Comparison of ENCODE assay signal across 1 cellular context in the genomic region with DNA sequence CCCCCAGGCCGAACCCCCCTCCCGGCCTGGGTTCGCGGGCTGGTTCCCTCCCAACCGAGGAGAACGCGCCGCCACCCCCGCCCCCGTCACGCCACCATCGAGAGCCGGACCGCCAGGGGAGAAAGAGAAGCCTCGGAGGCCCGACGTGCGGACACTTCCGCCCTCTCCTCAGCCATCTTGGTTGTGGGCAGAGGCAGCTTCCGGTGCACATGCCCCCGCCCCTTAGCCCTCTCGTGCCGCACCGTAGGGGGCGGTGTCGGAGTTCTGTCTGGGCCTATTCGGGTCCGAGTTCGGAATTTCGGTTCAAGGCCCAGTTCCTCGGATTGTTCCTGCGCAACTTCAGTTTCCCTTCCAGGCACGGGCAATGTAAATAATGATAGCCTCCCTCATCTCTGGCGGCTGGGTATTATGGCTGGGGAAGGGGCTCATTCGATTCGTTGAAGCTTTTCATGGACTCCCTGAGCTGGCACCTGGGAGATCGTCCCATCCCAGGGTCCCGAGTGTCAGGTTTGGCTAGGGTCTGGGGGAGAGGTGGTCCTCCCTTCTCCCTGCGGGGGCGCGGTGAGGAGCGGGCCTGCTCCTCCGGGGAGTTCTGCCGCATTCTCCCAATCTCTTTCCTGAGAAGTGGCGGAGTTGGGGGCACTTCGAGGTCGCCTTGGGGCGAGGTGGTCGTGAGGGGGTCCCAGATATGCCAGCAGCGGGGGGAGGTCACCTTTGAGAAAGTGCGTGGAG.
TF ChIP-seq lines count a peak whose summit lies in the region.

TSS of gene IER2 (plus strand) at position 225 of the 732 bp plus-strand sequence. CDS start 2,776 bp downstream, outside the sequence.
TSS of gene STX10 (minus strand) at position 189 of the 732 bp plus-strand sequence. CDS start 202 bp downstream, outside the sequence.

TF ChIP-seq in GM12878, 131 proteins besides CTCF, POLR2A, EP300 and RAD21 (continued from another document and continues in another):
- TF ChIP-seq PKNOX1 (IDR thresholded peaks at IDR 0.05) (peak; percentile 28), SRF (IDR thresholded peaks at IDR 0.05; ENCODE audit: low read depth in 2 of 2, low read length in 2 of 2) (0 out of 4 replicates have a peak, but pooled peaks have one; percentile 21 to 33), CBX5 (IDR thresholded peaks at IDR 0.05; ENCODE audit: low read depth) (no peak), E4F1 (IDR thresholded peaks at IDR 0.05; ENCODE audit: borderline replicate concordance, partially characterized antibody) (peak; percentile 50), TCF7 (IDR thresholded peaks at IDR 0.05; ENCODE audit: borderline replicate concordance) (no peak), KDM1A (IDR thresholded peaks at IDR 0.05; ENCODE audit: borderline replicate concordance) (no peak), ZNF592 (IDR thresholded peaks at IDR 0.05) (no peak), CREM (IDR thresholded peaks at IDR 0.05; ENCODE audit: low read depth) (peak; percentile 86), JUNB (IDR thresholded peaks at IDR 0.05) (no peak), CBX3 (IDR thresholded peaks at IDR 0.05; ENCODE audit: borderline replicate concordance, low read depth) (no peak), NFXL1 (IDR thresholded peaks at IDR 0.05; ENCODE audit: borderline replicate concordance) (no peak), NRF1 (conservative IDR thresholded peaks at IDR 0.05; ENCODE audit: low read depth, low read length) (no peak), FOXK2 (IDR thresholded peaks at IDR 0.05) (no peak), NFIC (IDR thresholded peaks at IDR 0.05; ENCODE audit: low read depth, low read length) (no peak), KLF5 (IDR thresholded peaks at IDR 0.05; ENCODE audit: partially characterized antibody) (no peak), TCF12 (IDR thresholded peaks at IDR 0.05; ENCODE audit: low read depth, low read length) (0 out of 2 replicates have a peak, but pooled peaks have one; percentile 17)
- TF ChIP-seq, protein P1, sequence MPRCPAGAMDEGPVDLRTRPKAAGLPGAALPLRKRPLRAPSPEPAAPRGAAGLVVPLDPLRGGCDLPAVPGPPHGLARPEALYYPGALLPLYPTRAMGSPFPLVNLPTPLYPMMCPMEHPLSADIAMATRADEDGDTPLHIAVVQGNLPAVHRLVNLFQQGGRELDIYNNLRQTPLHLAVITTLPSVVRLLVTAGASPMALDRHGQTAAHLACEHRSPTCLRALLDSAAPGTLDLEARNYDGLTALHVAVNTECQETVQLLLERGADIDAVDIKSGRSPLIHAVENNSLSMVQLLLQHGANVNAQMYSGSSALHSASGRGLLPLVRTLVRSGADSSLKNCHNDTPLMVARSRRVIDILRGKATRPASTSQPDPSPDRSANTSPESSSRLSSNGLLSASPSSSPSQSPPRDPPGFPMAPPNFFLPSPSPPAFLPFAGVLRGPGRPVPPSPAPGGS (IDR thresholded peaks at IDR 0.05; ENCODE audit: borderline replicate concordance, insufficient read depth, low read depth, low read length, poor library complexity, severe bottlenecking), result no peak
- TF ChIP-seq, protein P2, sequence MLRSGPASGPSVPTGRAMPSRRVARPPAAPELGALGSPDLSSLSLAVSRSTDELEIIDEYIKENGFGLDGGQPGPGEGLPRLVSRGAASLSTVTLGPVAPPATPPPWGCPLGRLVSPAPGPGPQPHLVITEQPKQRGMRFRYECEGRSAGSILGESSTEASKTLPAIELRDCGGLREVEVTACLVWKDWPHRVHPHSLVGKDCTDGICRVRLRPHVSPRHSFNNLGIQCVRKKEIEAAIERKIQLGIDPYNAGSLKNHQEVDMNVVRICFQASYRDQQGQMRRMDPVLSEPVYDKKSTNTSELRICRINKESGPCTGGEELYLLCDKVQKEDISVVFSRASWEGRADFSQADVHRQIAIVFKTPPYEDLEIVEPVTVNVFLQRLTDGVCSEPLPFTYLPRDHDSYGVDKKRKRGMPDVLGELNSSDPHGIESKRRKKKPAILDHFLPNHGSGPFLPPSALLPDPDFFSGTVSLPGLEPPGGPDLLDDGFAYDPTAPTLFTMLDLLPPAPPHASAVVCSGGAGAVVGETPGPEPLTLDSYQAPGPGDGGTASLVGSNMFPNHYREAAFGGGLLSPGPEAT (IDR thresholded peaks at IDR 0.05; ENCODE audit: low read depth), result peak; percentile 58; the same call in 1 of the 2 replicates
- TF ChIP-seq, protein P3, sequence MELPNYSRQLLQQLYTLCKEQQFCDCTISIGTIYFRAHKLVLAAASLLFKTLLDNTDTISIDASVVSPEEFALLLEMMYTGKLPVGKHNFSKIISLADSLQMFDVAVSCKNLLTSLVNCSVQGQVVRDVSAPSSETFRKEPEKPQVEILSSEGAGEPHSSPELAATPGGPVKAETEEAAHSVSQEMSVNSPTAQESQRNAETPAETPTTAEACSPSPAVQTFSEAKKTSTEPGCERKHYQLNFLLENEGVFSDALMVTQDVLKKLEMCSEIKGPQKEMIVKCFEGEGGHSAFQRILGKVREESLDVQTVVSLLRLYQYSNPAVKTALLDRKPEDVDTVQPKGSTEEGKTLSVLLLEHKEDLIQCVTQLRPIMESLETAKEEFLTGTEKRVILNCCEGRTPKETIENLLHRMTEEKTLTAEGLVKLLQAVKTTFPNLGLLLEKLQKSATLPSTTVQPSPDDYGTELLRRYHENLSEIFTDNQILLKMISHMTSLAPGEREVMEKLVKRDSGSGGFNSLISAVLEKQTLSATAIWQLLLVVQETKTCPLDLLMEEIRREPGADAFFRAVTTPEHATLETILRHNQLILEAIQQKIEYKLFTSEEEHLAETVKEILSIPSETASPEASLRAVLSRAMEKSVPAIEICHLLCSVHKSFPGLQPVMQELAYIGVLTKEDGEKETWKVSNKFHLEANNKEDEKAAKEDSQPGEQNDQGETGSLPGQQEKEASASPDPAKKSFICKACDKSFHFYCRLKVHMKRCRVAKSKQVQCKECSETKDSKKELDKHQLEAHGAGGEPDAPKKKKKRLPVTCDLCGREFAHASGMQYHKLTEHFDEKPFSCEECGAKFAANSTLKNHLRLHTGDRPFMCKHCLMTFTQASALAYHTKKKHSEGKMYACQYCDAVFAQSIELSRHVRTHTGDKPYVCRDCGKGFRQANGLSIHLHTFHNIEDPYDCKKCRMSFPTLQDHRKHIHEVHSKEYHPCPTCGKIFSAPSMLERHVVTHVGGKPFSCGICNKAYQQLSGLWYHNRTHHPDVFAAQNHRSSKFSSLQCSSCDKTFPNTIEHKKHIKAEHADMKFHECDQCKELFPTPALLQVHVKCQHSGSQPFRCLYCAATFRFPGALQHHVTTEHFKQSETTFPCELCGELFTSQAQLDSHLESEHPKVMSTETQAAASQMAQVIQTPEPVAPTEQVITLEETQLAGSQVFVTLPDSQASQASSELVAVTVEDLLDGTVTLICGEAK (IDR thresholded peaks at IDR 0.05; ENCODE audit: borderline replicate concordance), result peak; percentile 94
- TF ChIP-seq, protein P4, sequence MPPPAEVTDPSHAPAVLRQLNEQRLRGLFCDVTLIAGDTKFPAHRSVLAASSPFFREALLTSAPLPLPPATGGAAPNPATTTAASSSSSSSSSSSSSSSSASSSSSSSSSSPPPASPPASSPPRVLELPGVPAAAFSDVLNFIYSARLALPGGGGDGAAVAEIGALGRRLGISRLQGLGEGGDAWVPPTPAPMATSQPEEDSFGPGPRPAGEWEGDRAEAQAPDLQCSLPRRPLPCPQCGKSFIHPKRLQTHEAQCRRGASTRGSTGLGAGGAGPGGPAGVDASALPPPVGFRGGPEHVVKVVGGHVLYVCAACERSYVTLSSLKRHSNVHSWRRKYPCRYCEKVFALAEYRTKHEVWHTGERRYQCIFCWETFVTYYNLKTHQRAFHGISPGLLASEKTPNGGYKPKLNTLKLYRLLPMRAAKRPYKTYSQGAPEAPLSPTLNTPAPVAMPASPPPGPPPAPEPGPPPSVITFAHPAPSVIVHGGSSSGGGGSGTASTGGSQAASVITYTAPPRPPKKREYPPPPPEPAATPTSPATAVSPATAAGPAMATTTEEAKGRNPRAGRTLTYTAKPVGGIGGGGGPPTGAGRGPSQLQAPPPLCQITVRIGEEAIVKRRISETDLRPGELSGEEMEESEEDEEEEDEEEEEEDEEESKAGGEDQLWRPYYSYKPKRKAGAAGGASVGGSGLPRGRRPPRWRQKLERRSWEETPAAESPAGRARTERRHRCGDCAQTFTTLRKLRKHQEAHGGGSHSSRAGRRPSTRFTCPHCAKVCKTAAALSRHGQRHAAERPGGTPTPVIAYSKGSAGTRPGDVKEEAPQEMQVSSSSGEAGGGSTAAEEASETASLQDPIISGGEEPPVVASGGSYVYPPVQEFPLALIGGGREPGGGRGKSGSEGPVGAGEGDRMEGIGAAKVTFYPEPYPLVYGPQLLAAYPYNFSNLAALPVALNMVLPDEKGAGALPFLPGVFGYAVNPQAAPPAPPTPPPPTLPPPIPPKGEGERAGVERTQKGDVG (CRISPR knock-in tag; IDR thresholded peaks at IDR 0.05), result no peak
- TF ChIP-seq, protein P5, sequence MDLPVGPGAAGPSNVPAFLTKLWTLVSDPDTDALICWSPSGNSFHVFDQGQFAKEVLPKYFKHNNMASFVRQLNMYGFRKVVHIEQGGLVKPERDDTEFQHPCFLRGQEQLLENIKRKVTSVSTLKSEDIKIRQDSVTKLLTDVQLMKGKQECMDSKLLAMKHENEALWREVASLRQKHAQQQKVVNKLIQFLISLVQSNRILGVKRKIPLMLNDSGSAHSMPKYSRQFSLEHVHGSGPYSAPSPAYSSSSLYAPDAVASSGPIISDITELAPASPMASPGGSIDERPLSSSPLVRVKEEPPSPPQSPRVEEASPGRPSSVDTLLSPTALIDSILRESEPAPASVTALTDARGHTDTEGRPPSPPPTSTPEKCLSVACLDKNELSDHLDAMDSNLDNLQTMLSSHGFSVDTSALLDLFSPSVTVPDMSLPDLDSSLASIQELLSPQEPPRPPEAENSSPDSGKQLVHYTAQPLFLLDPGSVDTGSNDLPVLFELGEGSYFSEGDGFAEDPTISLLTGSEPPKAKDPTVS (IDR thresholded peaks at IDR 0.05; ENCODE audit: low read depth, low read length), result no peak
